In genomic region chr2:240512666-240513535, GRCh38 we compare ENCODE assay signal across 13 cellular contexts. TPM values are rescaled to one million over a fixed set of nuclear protein-coding genes. Genes with fewer than 3 reads are reported as not detected.
A peak's percentile ranks its signal among the peaks of the same experiment; 100 is the strongest.
DNase-seq lines count a peak whose midpoint lies in the region; ATAC-seq, FAIRE-seq and TF ChIP-seq lines count a peak whose summit lies in the region.
"Had no signal": no experiment of that assay in that cellular context is flagged by ENCODE, and none has a peak within 500 bp of the region (broad histone marks: within the 10 kb centered on the region; RNA-seq: fewer than 3 reads in every experiment).

No MANE protein-coding gene starts in this region.

- peak overlapping the region; percentile 28 for H3K14ac ChIP-seq in neuronal stem cell (ENCODE audit: low read length)

- H3K79me1 ChIP-seq in neuronal stem cell (ENCODE audit: low read depth, low read length): peaks cover 2% of the 10 kb centered on the region

- no peak overlapping the region for H4K91ac ChIP-seq in neuronal stem cell (ENCODE audit: low read depth, low read length, poor library complexity)

- no peaks in the 10 kb centered on the region for H3F3A ChIP-seq in PC-3 (ENCODE audit: low read length, unreplicated experiment)

- H3K9me2 ChIP-seq in PC-3 (replicated peaks; ENCODE audit: low read length): no peaks in the 10 kb centered on the region

- peak overlapping the region; percentile 68 for H2AK5ac ChIP-seq in neuronal stem cell (ENCODE audit: low read depth, low read length)

- H2AFZ ChIP-seq in neuronal stem cell (ENCODE audit: low read length) (no peak overlapping the region), PC-3 (ENCODE audit: low read length) (no peak overlapping the region)

- no peak overlapping the region for H3K4me3 Mint-ChIP-seq in stimulated activated naive CD8-positive, alpha-beta T cell treated with anti-CD3 and anti-CD28 coated beads, Interleukin-15, amount 100 ng/mL, for 72 hours
- H3K4me3 Mint-ChIP-seq: natural killer cell had no signal

- H2BK120ac ChIP-seq in neuronal stem cell (ENCODE audit: low read depth, low read length): no peak overlapping the region

- TF ChIP-seq CTCF in bronchial epithelial cell (IDR thresholded peaks at IDR 0.05; ENCODE audit: insufficient read depth, low read length, severe bottlenecking) (no peak), PC-3 (conservative IDR thresholded peaks at IDR 0.05; ENCODE audit: low read depth, low read length) (no peak)

- peaks cover 26% of the 10 kb centered on the region for H3K4me1 Mint-ChIP-seq in stimulated activated naive CD8-positive, alpha-beta T cell treated with anti-CD3 and anti-CD28 coated beads, Interleukin-15, amount 100 ng/mL, for 72 hours

- no peak overlapping the region for H3K23ac ChIP-seq in neuronal stem cell (ENCODE audit: low read depth, low read length, poor library complexity)

- WGBS in neuronal stem cell (ENCODE audit: extremely low coverage in 2 of 2, insufficient read length in 2 of 2, insufficient replicate concordance in 1 of 2), 2 donors: no CpG with 5 or more reads among the region's 21 CpGs

- DNase-seq in stimulated activated naive CD8-positive, alpha-beta T cell treated with anti-CD3 and anti-CD28 coated beads, Interleukin-15, amount 100 ng/mL, for 72 hours: no peak
- DNase-seq in stimulated activated naive CD8-positive, alpha-beta T cell treated with anti-CD3 and anti-CD28 coated beads, Interleukin-15, Interleukin-2, amounts not matched to agents 100 U/mL and 50 U/mL, for 24 hours: no peak
- DNase-seq in bronchial epithelial cell (ENCODE audit: low read depth) (no peak), neuronal stem cell (ENCODE audit: low spot score) (no peak), PC-3 (no peak), NCI-H345 (lab: John Stamatoyannopoulos, UW) (no peak), NCI-H1417 treated with DMSO at 0.1 percent for 48 hours (lab: John Stamatoyannopoulos, UW) (no peak)
- DNase-seq: DMS79 had no signal

- H3K9ac ChIP-seq in neuronal stem cell (ENCODE audit: low read depth, low read length, poor library complexity) (peak overlapping the region; percentile 37), PC-3 (ENCODE audit: low read length) (no peak overlapping the region)
- H3K9ac ChIP-seq: parathyroid adenoma had no signal

- peak; percentile 77 for FAIRE-seq in bronchial epithelial cell (lab: Jason Lieb, UNC)

- H2BK12ac ChIP-seq in neuronal stem cell (ENCODE audit: low read length): peak overlapping the region; percentile 46

- no peaks in the 10 kb centered on the region for H3K79me2 ChIP-seq in PC-3 (ENCODE audit: low read length)
- H3K79me2 ChIP-seq: parathyroid adenoma had no signal

- H3K4me3 ChIP-seq in bronchial epithelial cell (ENCODE audit: low read depth, low read length) (no peak overlapping the region), neuronal stem cell (ENCODE audit: low read length in 2 of 2) (peak overlapping the region in 1 of 2 donors; percentile 27), PC-3 (ENCODE audit: low read length) (no peak overlapping the region)
- H3K4me3 ChIP-seq: cardiac muscle cell, HAP-1 had no signal

- H3K27ac ChIP-seq in neuronal stem cell (replicated peaks; ENCODE audit: low read length): no peak overlapping the region
- no peak overlapping the region for H3K27ac ChIP-seq in PC-3 (ENCODE audit: low read length)
- H3K27ac ChIP-seq: cardiac muscle cell, parathyroid adenoma had no signal

- H3K9me3 Mint-ChIP-seq in stimulated activated naive CD8-positive, alpha-beta T cell treated with anti-CD3 and anti-CD28 coated beads, Interleukin-15, amount 100 ng/mL, for 72 hours: no peaks in the 10 kb centered on the region
- H3K9me3 Mint-ChIP-seq: IgD-negative memory B cell, natural killer cell had no signal

- peak overlapping the region; percentile 44 for H3K18ac ChIP-seq in neuronal stem cell (ENCODE audit: low read length)

- no peaks in the 10 kb centered on the region for H3K27me3 Mint-ChIP-seq in stimulated activated naive CD8-positive, alpha-beta T cell treated with anti-CD3 and anti-CD28 coated beads, Interleukin-15, amount 100 ng/mL, for 72 hours
- H3K27me3 Mint-ChIP-seq: IgD-negative memory B cell had no signal

- no peak overlapping the region for H4K8ac ChIP-seq in neuronal stem cell (ENCODE audit: low read depth, low read length)

- H3K4me2 ChIP-seq in neuronal stem cell (ENCODE audit: insufficient read depth, low read length, poor library complexity, severe bottlenecking) (no peak overlapping the region), PC-3 (ENCODE audit: low read length) (no peak overlapping the region)

- BruUV-seq in PC-3 (replicated peaks; lab: Mats Ljungman, UMichigan): no TSS peak

- H3K4me1 ChIP-seq in neuronal stem cell (ENCODE audit: control insufficient read depth in 2 of 2, insufficient read depth in 1 of 2, low read depth in 1 of 2, low read length in 2 of 2) (no peaks in the 10 kb centered on the region), PC-3 (ENCODE audit: insufficient read depth, low read length) (no peaks in the 10 kb centered on the region)
- H3K4me1 ChIP-seq: HAP-1 had no signal

- peaks cover 0 to 1% of the 10 kb centered on the region in 2 donors for H3K9me3 ChIP-seq in neuronal stem cell (replicated peaks in 1 of 2; ENCODE audit: control insufficient read depth in 2 of 2, insufficient read depth in 1 of 2, low read depth in 1 of 2, low read length in 2 of 2)
- H3K9me3 ChIP-seq in PC-3 (ENCODE audit: low read length): no peaks in the 10 kb centered on the region
- H3K9me3 ChIP-seq: HAP-1 had no signal

- H4K20me1 ChIP-seq in PC-3 (ENCODE audit: low read length): no peaks in the 10 kb centered on the region

- intact Hi-C loops in PC-3 (cut with micrococcal nuclease): no loop called here

- POLR2A ChIA-PET in PC-3 (lab: Charles Lee; ENCODE audit: unreplicated experiment): no interaction called here

- H3K27ac Mint-ChIP-seq in stimulated activated naive CD8-positive, alpha-beta T cell treated with anti-CD3 and anti-CD28 coated beads, Interleukin-15, amount 100 ng/mL, for 72 hours: peak overlapping the region; percentile 55 to 57

- no peaks in the 10 kb centered on the region for H3K27me3 ChIP-seq in bronchial epithelial cell (ENCODE audit: control insufficient read depth, insufficient read depth, low read length)
- no peaks in the 10 kb centered on the region for H3K27me3 ChIP-seq in neuronal stem cell (ENCODE audit: control insufficient read depth in 3 of 3, insufficient read depth in 3 of 3, low read depth in 1 of 3, low read length in 3 of 3)
- no peaks in the 10 kb centered on the region for H3K27me3 ChIP-seq in PC-3 (ENCODE audit: low read length)
- H3K27me3 ChIP-seq: cardiac muscle cell had no signal

- CTCF ChIA-PET in PC-3 (lab: Charles Lee): no interaction called here

- H3K36me3 ChIP-seq in bronchial epithelial cell (ENCODE audit: control insufficient read depth, insufficient read depth, low read length): no peaks in the 10 kb centered on the region
- peaks cover 0 to 10% of the 10 kb centered on the region in 2 donors for H3K36me3 ChIP-seq in neuronal stem cell (replicated peaks in 1 of 2; ENCODE audit: control insufficient read depth in 2 of 2, insufficient read depth in 2 of 2, low read length in 2 of 2)
- H3K36me3 ChIP-seq in PC-3 (ENCODE audit: low read depth, low read length): no peaks in the 10 kb centered on the region
- H3K36me3 ChIP-seq: cardiac muscle cell, HAP-1 had no signal

- no peak for ATAC-seq in stimulated activated naive CD8-positive, alpha-beta T cell treated with anti-CD3 and anti-CD28 coated beads, Interleukin-15, amount 100 ng/mL, for 72 hours
- no peak for ATAC-seq in stimulated activated naive CD8-positive, alpha-beta T cell treated with anti-CD3 and anti-CD28 coated beads, Interleukin-15, Interleukin-2, amounts not matched to agents 100 U/mL and 50 U/mL, for 24 hours
- no peak for ATAC-seq in PC-3

- no peak overlapping the region for H3K4ac ChIP-seq in neuronal stem cell (ENCODE audit: low read length)

- H2BK15ac ChIP-seq in neuronal stem cell (ENCODE audit: low read length): peak overlapping the region; percentile 91

- no peak overlapping the region for H2BK5ac ChIP-seq in neuronal stem cell (ENCODE audit: low read length)

RNA-seq across cellular contexts. Expression of gene ANKMY1, which starts 44.9 kb away (rescaled TPM):
- total RNA-seq in bronchial epithelial cell (10.8 and 15.8 TPM in 2 replicates), PC-3 (2014; rRNA removed) (10.2 and 19.5 TPM in 2 replicates)
- polyA plus RNA-seq in neuronal stem cell (2013, experiment 1 of 2): 4.1 TPM
- 4.3 TPM for polyA plus RNA-seq in neuronal stem cell (2013, experiment 2 of 2)

RNA-seq across cellular contexts. Expression of gene DUSP28, which starts 47.3 kb away (rescaled TPM):
- 1.9 and 2.1 TPM in 2 replicates for total RNA-seq in bronchial epithelial cell
- 3.8 TPM for polyA plus RNA-seq in neuronal stem cell (2013, experiment 1 of 2)
- polyA plus RNA-seq in neuronal stem cell (2013, experiment 2 of 2): 3.2 TPM
- total RNA-seq in PC-3 (2014; rRNA removed): 8.3 and 11.9 TPM in 2 replicates

RNA-seq across cellular contexts. Expression of gene RNPEPL1, which starts 55.4 kb away (rescaled TPM):
- 10.8 and 12.3 TPM in 2 replicates for total RNA-seq in bronchial epithelial cell
- 15.2 TPM for polyA plus RNA-seq in neuronal stem cell (2013, experiment 1 of 2)
- 15.3 TPM for polyA plus RNA-seq in neuronal stem cell (2013, experiment 2 of 2)
- total RNA-seq in PC-3 (2014; rRNA removed): 25.8 and 44.5 TPM in 2 replicates
